Comparison of ENCODE assay signal across 10 cellular contexts in the genomic region with DNA sequence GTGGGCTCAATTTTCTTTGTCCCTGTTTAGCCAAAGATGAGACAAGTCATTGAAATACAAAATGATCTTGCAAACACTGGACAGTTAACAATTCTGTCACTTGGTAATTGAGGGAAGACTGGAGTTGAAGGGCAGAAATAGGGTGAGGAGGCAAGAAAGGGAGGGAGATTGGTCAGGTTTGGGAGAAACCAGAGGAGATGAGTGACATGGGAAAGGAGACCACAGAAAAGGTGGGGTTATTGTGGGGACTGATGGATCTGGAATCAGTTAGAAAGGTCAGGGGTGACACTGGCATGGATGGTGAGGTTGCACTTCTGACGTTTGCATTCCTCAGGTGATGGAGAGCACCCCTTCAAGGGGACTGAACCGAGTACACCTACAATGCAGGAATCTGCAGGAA. TPM values are rescaled to one million over a fixed set of nuclear protein-coding genes. Genes with fewer than 3 reads are reported as not detected.
DNase-seq lines count a peak whose midpoint lies in the region; ATAC-seq, FAIRE-seq and TF ChIP-seq lines count a peak whose summit lies in the region.
"Had no signal": no experiment of that assay in that cellular context is flagged by ENCODE, and none has a peak within 500 bp of the region (broad histone marks: within the 10 kb centered on the region; RNA-seq: fewer than 3 reads in every experiment).

No MANE protein-coding gene starts in this region.

- H3K9ac ChIP-seq in PC-3 (ENCODE audit: low read length) (peak overlapping the region; percentile 93), endothelial cell of umbilical vein (replicated peaks; ENCODE audit: extremely low read depth, insufficient read depth, low read length) (peak overlapping the region; percentile 69)

- peak overlapping the region; percentile 50 for H3K27ac ChIP-seq in CD4-positive, alpha-beta memory T cell (ENCODE audit: low read depth, low read length)
- H3K27ac ChIP-seq in PC-3 (ENCODE audit: low read length) = no peak overlapping the region
- no peak overlapping the region for H3K27ac ChIP-seq in endothelial cell of umbilical vein (ENCODE audit: insufficient read depth, low read depth, low read length)
- H3K27ac ChIP-seq in osteoblast (ENCODE audit: low read depth, low read length) = peak overlapping the region; percentile 84

- H2AFZ ChIP-seq in PC-3 (ENCODE audit: low read length) (peak overlapping the region; percentile 99), endothelial cell of umbilical vein (ENCODE audit: low read depth, low read length) (peak overlapping the region; percentile 91), osteoblast (ENCODE audit: low read length) (peak overlapping the region; percentile 97)

- no peak for ATAC-seq in PC-3

- no peaks in the 10 kb centered on the region for H3K27me3 ChIP-seq in CD4-positive, alpha-beta memory T cell (ENCODE audit: insufficient read depth, low read length)
- no peaks in the 10 kb centered on the region for H3K27me3 ChIP-seq in PC-3 (ENCODE audit: low read length)
- no peaks in the 10 kb centered on the region for H3K27me3 ChIP-seq in endothelial cell of umbilical vein (ENCODE audit: control insufficient read depth in 2 of 2, insufficient read depth in 2 of 2, low read length in 2 of 2)
- no peaks in the 10 kb centered on the region for H3K27me3 ChIP-seq in osteoblast (ENCODE audit: insufficient read depth, low read length)
- H3K27me3 ChIP-seq: foreskin keratinocyte had no signal

- CTCF ChIA-PET in CD4-positive, alpha-beta memory T cell (lab: Charles Lee; ENCODE audit: partially characterized antibody) = interaction anchor here (1.8 kb wide), 1 partner anchor 12 kb away, joined by 4 read pairs; no protein-coding TSS in a partner anchor
- CTCF ChIA-PET in PC-3 (lab: Charles Lee) (interaction anchor here (1.0 kb wide), 1 partner anchor 89 kb away, joined by 3 read pairs; no protein-coding TSS in a partner anchor), endothelial cell of umbilical vein (lab: Charles Lee) (interaction anchor here (1.4 to 4.5 kb wide), 2 partner anchors 80 to 178 kb away, joined by 3 to 18 read pairs; no protein-coding TSS in a partner anchor)

- H3K36me3 Mint-ChIP-seq in CD4-positive, alpha-beta memory T cell = peaks cover 15 to 27% of the 10 kb centered on the region in 2 donors

- H3K79me2 ChIP-seq in PC-3 (ENCODE audit: low read length) = peaks cover 18% of the 10 kb centered on the region
- peaks cover 14% of the 10 kb centered on the region for H3K79me2 ChIP-seq in endothelial cell of umbilical vein (ENCODE audit: control insufficient read depth, insufficient read depth, low read length)
- peaks cover 15% of the 10 kb centered on the region for H3K79me2 ChIP-seq in osteoblast (ENCODE audit: insufficient read depth, low read length)

- TF ChIP-seq POLR2A in endothelial cell of umbilical vein (IDR thresholded peaks at IDR 0.05; ENCODE audit: low read depth, low read length) = no peak

- H3K27ac Mint-ChIP-seq in CD4-positive, alpha-beta memory T cell = peak overlapping the region; percentile 36 to 96 (median 90)

- no peaks in the 10 kb centered on the region for H3K36me3 ChIP-seq in CD4-positive, alpha-beta memory T cell (ENCODE audit: insufficient read depth, low read length)
- H3K36me3 ChIP-seq in PC-3 (ENCODE audit: low read depth, low read length) = peaks cover 6% of the 10 kb centered on the region; the same call in 1 of the 2 replicates
- peaks cover 7 to 25% of the 10 kb centered on the region in 2 experiments for H3K36me3 ChIP-seq in endothelial cell of umbilical vein (ENCODE audit: control insufficient read depth in 2 of 2, extremely low read depth in 1 of 2, insufficient read depth in 2 of 2, low read length in 2 of 2)
- peaks cover 29% of the 10 kb centered on the region for H3K36me3 ChIP-seq in osteoblast (ENCODE audit: insufficient read depth, low read length)

- H3K27me3 Mint-ChIP-seq in CD4-positive, alpha-beta memory T cell = no peaks in the 10 kb centered on the region

- peaks cover 20 to 39% (median 29%) of the 10 kb centered on the region in 4 donors for H3K4me1 Mint-ChIP-seq in CD4-positive, alpha-beta memory T cell

- H3K4me3 Mint-ChIP-seq in CD4-positive, alpha-beta memory T cell = peak overlapping the region; percentile 96 to 100 (median 99)

- H3K4me1 ChIP-seq in CD4-positive, alpha-beta memory T cell (ENCODE audit: insufficient read depth, low read length) = peaks cover 22% of the 10 kb centered on the region
- H3K4me1 ChIP-seq in PC-3 (ENCODE audit: insufficient read depth, low read length) = peaks cover 15% of the 10 kb centered on the region
- H3K4me1 ChIP-seq in endothelial cell of umbilical vein (ENCODE audit: control insufficient read depth, extremely low read depth, insufficient read depth, low read length) = peaks cover 13% of the 10 kb centered on the region
- peaks cover 11% of the 10 kb centered on the region for H3K4me1 ChIP-seq in osteoblast (ENCODE audit: insufficient read depth, low read length)
- H3K4me1 ChIP-seq: foreskin keratinocyte had no signal

- BruUV-seq in PC-3 (replicated peaks; lab: Mats Ljungman, UMichigan) (no TSS peak), endothelial cell of umbilical vein (replicated peaks; lab: Mats Ljungman, UMichigan) (no TSS peak)

- no peaks in the 10 kb centered on the region for H3K9me3 ChIP-seq in CD4-positive, alpha-beta memory T cell (ENCODE audit: control insufficient read depth in 1 of 2, low read length in 2 of 2)
- H3K9me3 ChIP-seq in PC-3 (ENCODE audit: low read length) (no peaks in the 10 kb centered on the region), endothelial cell of umbilical vein (replicated peaks; ENCODE audit: control insufficient read depth, insufficient read depth, low read length) (no peaks in the 10 kb centered on the region), osteoblast (ENCODE audit: low read depth, low read length) (no peaks in the 10 kb centered on the region)

- POLR2A ChIA-PET in CD4-positive, alpha-beta memory T cell (lab: Charles Lee; ENCODE audit: partially characterized antibody) = interaction anchor here (1.2 to 2.2 kb wide), 3 partner anchors 47 to 164 kb away, joined by 3 to 17 read pairs (median 4); a partner anchor contains a TSS
- POLR2A ChIA-PET in PC-3 (lab: Charles Lee; ENCODE audit: unreplicated experiment) (no interaction called here), endothelial cell of umbilical vein (lab: Charles Lee) (no interaction called here)

- no peak for FAIRE-seq in endothelial cell of umbilical vein (lab: Jason Lieb, UNC)

- H3K9me1 ChIP-seq in endothelial cell of umbilical vein (replicated peaks; ENCODE audit: control insufficient read depth, extremely low read depth, insufficient read depth, low read length) = no peaks in the 10 kb centered on the region

- TF ChIP-seq CTCF in PC-3 (conservative IDR thresholded peaks at IDR 0.05; ENCODE audit: low read depth, low read length) = no peak
- no peak for TF ChIP-seq CTCF in endothelial cell of umbilical vein (IDR thresholded peaks at IDR 0.05; ENCODE audit: extremely low read depth in 1 of 2, insufficient read depth in 1 of 2, low read depth in 1 of 2, low read length in 2 of 2)
- no peak for TF ChIP-seq CTCF in osteoblast (IDR thresholded peaks at IDR 0.05; ENCODE audit: extremely low read depth, low read depth, low read length)

- dilution Hi-C loops in endothelial cell of umbilical vein (cut with MboI; ENCODE audit: extremely low pct_ligation_motif_present, low sequenced_read_pairs) = no loop called here

- no peaks in the 10 kb centered on the region for H3F3A ChIP-seq in PC-3 (ENCODE audit: low read length, unreplicated experiment)

- DNase-seq in CD4-positive, alpha-beta memory T cell = no peak
- DNase-seq in PC-3 = no peak
- no peak for DNase-seq in endothelial cell of umbilical vein (ENCODE audit: low read depth, low spot score)
- DNase-seq in osteoblast (ENCODE audit: insufficient read length, low spot score, missing footprints) = peak; percentile 48
- DNase-seq in KG1 (lab: John Stamatoyannopoulos, UW) = no peak
- DNase-seq in globus pallidus (ENCODE audit: low spot score) = no peak
- DNase-seq in stimulated activated CD8-positive, alpha-beta memory T cell treated with anti-CD3 and anti-CD28 coated beads, Interleukin-4, amount 100 ng/mL, for 48 hours = no peak
- no peak for DNase-seq in amniotic stem cell (lab: John Stamatoyannopoulos, UW)

- H3K4me2 ChIP-seq in PC-3 (ENCODE audit: low read length) = peak overlapping the region; percentile 88
- peak overlapping the region; percentile 86 for H3K4me2 ChIP-seq in endothelial cell of umbilical vein (ENCODE audit: insufficient read depth, low read length)
- H3K4me2 ChIP-seq in osteoblast (ENCODE audit: insufficient read depth, low read length) = peak overlapping the region; percentile 82

- H3K4me3 ChIP-seq in CD4-positive, alpha-beta memory T cell (ENCODE audit: low read length in 2 of 2) = peak overlapping the region; percentile 75 to 97
- H3K4me3 ChIP-seq in PC-3 (ENCODE audit: low read length) = peak overlapping the region; percentile 100
- peak overlapping the region; percentile 94 to 96 (median 94) for H3K4me3 ChIP-seq in endothelial cell of umbilical vein (replicated peaks in 1 of 3; ENCODE audit: insufficient read depth in 1 of 3, low read depth in 1 of 3, low read length in 3 of 3)
- peak overlapping the region; percentile 99 for H3K4me3 ChIP-seq in osteoblast (ENCODE audit: insufficient read depth, low read length)

- intact Hi-C loops in CD4-positive, alpha-beta memory T cell (cut with micrococcal nuclease) = loop anchor here (10.0 kb wide), 1 partner anchor 354 kb away; a partner anchor contains a TSS
- intact Hi-C loops in PC-3 (cut with micrococcal nuclease) = no loop called here
- intact Hi-C loops in endothelial cell of umbilical vein (cut with micrococcal nuclease) = no loop called here

- H3K9me2 ChIP-seq in PC-3 (replicated peaks; ENCODE audit: low read length) = no peaks in the 10 kb centered on the region

- H4K20me1 ChIP-seq in PC-3 (ENCODE audit: low read length) = no peaks in the 10 kb centered on the region
- no peaks in the 10 kb centered on the region for H4K20me1 ChIP-seq in endothelial cell of umbilical vein (replicated peaks; ENCODE audit: control insufficient read depth, extremely low read depth, insufficient read depth, low read length)
- peaks cover 3% of the 10 kb centered on the region for H4K20me1 ChIP-seq in osteoblast (ENCODE audit: insufficient read depth, low read length)

- no peaks in the 10 kb centered on the region for H3K9me3 Mint-ChIP-seq in CD4-positive, alpha-beta memory T cell

RNA-seq across cellular contexts. Expression of a gene that starts 0.7 kb away (rescaled TPM):
- total RNA-seq in CD4-positive, alpha-beta memory T cell = 10 to 100 TPM; 36.5 to 39.7 TPM
- polyA plus RNA-seq in CD4-positive, alpha-beta memory T cell = 1 to 10 TPM; 3.7 to 9.5 TPM
- total RNA-seq in PC-3 (2014; rRNA removed) = 21.7 and 28.7 TPM in 2 replicates
- total RNA-seq in endothelial cell of umbilical vein = 51.0 and 52.6 TPM in 2 replicates
- 40.5 and 40.8 TPM in 2 replicates for polyA plus RNA-seq in endothelial cell of umbilical vein
- polyA plus RNA-seq in endothelial cell of umbilical vein (2011; cell fraction: cytosol; rRNA removed) = 32.2 and 35.5 TPM in 2 replicates
- 184 and 233 TPM in 2 replicates for polyA plus RNA-seq in endothelial cell of umbilical vein (2011; cell fraction: nucleus; rRNA removed)
- 30.4 and 34.4 TPM in 2 replicates for polyA plus RNA-seq in endothelial cell of umbilical vein (2012)
- 43.1 and 55.4 TPM in 2 replicates for polyA minus RNA-seq in endothelial cell of umbilical vein
- polyA minus RNA-seq in endothelial cell of umbilical vein (2011; cell fraction: cytosol; rRNA and poly(A)+ RNA removed) = 9.6 TPM
- 29.4 and 32.4 TPM in 2 replicates for polyA minus RNA-seq in endothelial cell of umbilical vein (2011; cell fraction: nucleus; rRNA and poly(A)+ RNA removed)
- total RNA-seq in osteoblast = 8.8 and 10.9 TPM in 2 replicates

RNA-seq across cellular contexts. Expression of a gene that starts 5.3 kb away (rescaled TPM):
- 10 to 100 TPM; 34.9 to 37.8 TPM for total RNA-seq in CD4-positive, alpha-beta memory T cell
- 10 to 100 TPM; 16.3 to 17.0 TPM for polyA plus RNA-seq in CD4-positive, alpha-beta memory T cell
- 66.5 and 87.8 TPM in 2 replicates for total RNA-seq in PC-3 (2014; rRNA removed)
- 32.5 and 34.3 TPM in 2 replicates for total RNA-seq in endothelial cell of umbilical vein
- 17.8 TPM in 2 replicates for polyA plus RNA-seq in endothelial cell of umbilical vein
- 10.1 and 10.8 TPM in 2 replicates for polyA plus RNA-seq in endothelial cell of umbilical vein (2011; cell fraction: cytosol; rRNA removed)
- 150 and 154 TPM in 2 replicates for polyA plus RNA-seq in endothelial cell of umbilical vein (2011; cell fraction: nucleus; rRNA removed)
- 17.6 and 19.1 TPM in 2 replicates for polyA plus RNA-seq in endothelial cell of umbilical vein (2012)
- 23.0 and 30.0 TPM in 2 replicates for polyA minus RNA-seq in endothelial cell of umbilical vein
- polyA minus RNA-seq in endothelial cell of umbilical vein (2011; cell fraction: cytosol; rRNA and poly(A)+ RNA removed) = 9.2 TPM
- polyA minus RNA-seq in endothelial cell of umbilical vein (2011; cell fraction: nucleus; rRNA and poly(A)+ RNA removed) = 15.0 and 20.7 TPM in 2 replicates
- 14.5 and 15.6 TPM in 2 replicates for total RNA-seq in osteoblast

RNA-seq across cellular contexts. Expression of a gene that starts 23.3 kb away (rescaled TPM):
- total RNA-seq in CD4-positive, alpha-beta memory T cell = under 1 TPM in 1 of 2 experiments, not detected in 1; 0.44 TPM
- polyA plus RNA-seq in CD4-positive, alpha-beta memory T cell = not detected
- not detected in 2 replicates for total RNA-seq in PC-3 (2014; rRNA removed)
- total RNA-seq in endothelial cell of umbilical vein = not detected in 2 replicates
- polyA plus RNA-seq in endothelial cell of umbilical vein = not detected in 2 replicates
- polyA plus RNA-seq in endothelial cell of umbilical vein (2011; cell fraction: cytosol; rRNA removed) = not detected in 2 replicates
- polyA plus RNA-seq in endothelial cell of umbilical vein (2011; cell fraction: nucleus; rRNA removed) = not detected in 2 replicates
- not detected in 2 replicates for polyA plus RNA-seq in endothelial cell of umbilical vein (2012)
- not detected in 2 replicates for polyA minus RNA-seq in endothelial cell of umbilical vein
- not detected for polyA minus RNA-seq in endothelial cell of umbilical vein (2011; cell fraction: cytosol; rRNA and poly(A)+ RNA removed)
- not detected in 2 replicates for polyA minus RNA-seq in endothelial cell of umbilical vein (2011; cell fraction: nucleus; rRNA and poly(A)+ RNA removed)
- not detected in 2 replicates for total RNA-seq in osteoblast
- total RNA-seq: foreskin keratinocyte, subcutaneous adipose tissue had no signal
- polyA plus RNA-seq: foreskin keratinocyte had no signal

RNA-seq across cellular contexts. Expression of a gene that starts 24.4 kb away (rescaled TPM):
- total RNA-seq in CD4-positive, alpha-beta memory T cell = 10 to 100 TPM; 10.2 to 13.1 TPM
- polyA plus RNA-seq in CD4-positive, alpha-beta memory T cell = 1 to 10 TPM; 1.4 to 3.1 TPM
- total RNA-seq in PC-3 (2014; rRNA removed) (108 and 144 TPM in 2 replicates), endothelial cell of umbilical vein (17.7 and 22.9 TPM in 2 replicates), osteoblast (13.0 and 22.4 TPM in 2 replicates)
- 8.8 and 10.6 TPM in 2 replicates for polyA plus RNA-seq in endothelial cell of umbilical vein
- polyA plus RNA-seq in endothelial cell of umbilical vein (2011; cell fraction: cytosol; rRNA removed) = 4.9 and 6.8 TPM in 2 replicates
- 19.8 and 24.8 TPM in 2 replicates for polyA plus RNA-seq in endothelial cell of umbilical vein (2011; cell fraction: nucleus; rRNA removed)
- polyA plus RNA-seq in endothelial cell of umbilical vein (2012) = 8.8 and 14.7 TPM in 2 replicates
- 14.7 and 20.9 TPM in 2 replicates for polyA minus RNA-seq in endothelial cell of umbilical vein
- polyA minus RNA-seq in endothelial cell of umbilical vein (2011; cell fraction: cytosol; rRNA and poly(A)+ RNA removed) = 31.4 TPM
- 7.0 and 10.5 TPM in 2 replicates for polyA minus RNA-seq in endothelial cell of umbilical vein (2011; cell fraction: nucleus; rRNA and poly(A)+ RNA removed)

RNA-seq across cellular contexts. Expression of a gene that starts 32.1 kb away (rescaled TPM):
- total RNA-seq in CD4-positive, alpha-beta memory T cell = not detected
- polyA plus RNA-seq in CD4-positive, alpha-beta memory T cell = not detected
- total RNA-seq in PC-3 (2014; rRNA removed) = 0.04 TPM in 1 of 2 replicates, not detected in the other
- total RNA-seq in endothelial cell of umbilical vein = not detected in 2 replicates
- polyA plus RNA-seq in endothelial cell of umbilical vein = not detected in 2 replicates
- polyA plus RNA-seq in endothelial cell of umbilical vein (2011; cell fraction: cytosol; rRNA removed) = not detected in 2 replicates
- not detected in 2 replicates for polyA plus RNA-seq in endothelial cell of umbilical vein (2011; cell fraction: nucleus; rRNA removed)
- polyA plus RNA-seq in endothelial cell of umbilical vein (2012) = not detected in 2 replicates
- polyA minus RNA-seq in endothelial cell of umbilical vein = not detected in 2 replicates
- not detected for polyA minus RNA-seq in endothelial cell of umbilical vein (2011; cell fraction: cytosol; rRNA and poly(A)+ RNA removed)
- not detected in 2 replicates for polyA minus RNA-seq in endothelial cell of umbilical vein (2011; cell fraction: nucleus; rRNA and poly(A)+ RNA removed)
- not detected in 2 replicates for total RNA-seq in osteoblast
- total RNA-seq: foreskin keratinocyte, subcutaneous adipose tissue had no signal
- polyA plus RNA-seq: foreskin keratinocyte had no signal

Comparison
In these comparisons a context has a peak if more than half of its experiments do, and no peak if none do; other contexts are left out.
1. H3K27ac ChIP-seq: peak in CD4-positive, alpha-beta memory T cell (single experiment) and osteoblast (single experiment); none in PC-3 (single experiment) and endothelial cell of umbilical vein (single experiment).
2. Peak in every context shown above with its lines, with median percentiles within 50 percentile points of each other: H3K4me3 ChIP-seq, H2AFZ ChIP-seq and H3K4me2 ChIP-seq.